In the genomic region with DNA sequence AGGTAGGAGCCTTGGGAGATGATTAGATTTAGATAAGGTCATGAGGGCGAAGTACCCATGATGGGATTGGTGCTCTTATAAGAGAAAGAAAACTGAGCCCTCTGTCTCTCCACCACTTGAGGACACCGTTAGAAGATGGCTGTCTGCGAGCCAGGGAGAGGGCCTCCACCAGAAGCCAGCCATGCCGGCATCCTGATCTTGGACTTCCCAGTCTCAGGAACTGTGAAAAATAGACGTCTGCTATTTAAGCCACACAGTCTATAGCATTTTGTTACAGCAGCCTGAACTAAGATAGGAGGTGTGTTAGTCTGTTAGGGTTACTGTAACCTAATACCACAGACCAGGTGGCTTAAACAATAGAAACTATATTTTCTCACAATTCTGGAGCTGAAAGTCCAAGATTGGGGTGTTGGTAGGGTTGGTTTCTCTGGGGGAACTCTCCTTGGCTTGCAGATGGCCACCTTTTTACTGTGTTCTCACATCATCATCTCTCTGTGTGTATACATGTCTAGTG, we compare ENCODE assay signal across 2 cellular contexts.
TF ChIP-seq lines count a peak whose summit lies in the region.

No MANE protein-coding gene starts in this region.

TF ChIP-seq in GM23338, 12 proteins besides CTCF, POLR2A, EP300 and RAD21 (continues in another document):
- TF ChIP-seq EZH2 (IDR thresholded peaks at IDR 0.05; ENCODE audit: low read depth, unreplicated experiment) = no peak
- TF ChIP-seq CREB1 (CRISPR knock-in tag; IDR thresholded peaks at IDR 0.05; ENCODE audit: low read depth) = no peak
- TF ChIP-seq ZNF331 (CRISPR knock-in tag; IDR thresholded peaks at IDR 0.05; ENCODE audit: low read depth) = no peak
- TF ChIP-seq, protein P1, sequence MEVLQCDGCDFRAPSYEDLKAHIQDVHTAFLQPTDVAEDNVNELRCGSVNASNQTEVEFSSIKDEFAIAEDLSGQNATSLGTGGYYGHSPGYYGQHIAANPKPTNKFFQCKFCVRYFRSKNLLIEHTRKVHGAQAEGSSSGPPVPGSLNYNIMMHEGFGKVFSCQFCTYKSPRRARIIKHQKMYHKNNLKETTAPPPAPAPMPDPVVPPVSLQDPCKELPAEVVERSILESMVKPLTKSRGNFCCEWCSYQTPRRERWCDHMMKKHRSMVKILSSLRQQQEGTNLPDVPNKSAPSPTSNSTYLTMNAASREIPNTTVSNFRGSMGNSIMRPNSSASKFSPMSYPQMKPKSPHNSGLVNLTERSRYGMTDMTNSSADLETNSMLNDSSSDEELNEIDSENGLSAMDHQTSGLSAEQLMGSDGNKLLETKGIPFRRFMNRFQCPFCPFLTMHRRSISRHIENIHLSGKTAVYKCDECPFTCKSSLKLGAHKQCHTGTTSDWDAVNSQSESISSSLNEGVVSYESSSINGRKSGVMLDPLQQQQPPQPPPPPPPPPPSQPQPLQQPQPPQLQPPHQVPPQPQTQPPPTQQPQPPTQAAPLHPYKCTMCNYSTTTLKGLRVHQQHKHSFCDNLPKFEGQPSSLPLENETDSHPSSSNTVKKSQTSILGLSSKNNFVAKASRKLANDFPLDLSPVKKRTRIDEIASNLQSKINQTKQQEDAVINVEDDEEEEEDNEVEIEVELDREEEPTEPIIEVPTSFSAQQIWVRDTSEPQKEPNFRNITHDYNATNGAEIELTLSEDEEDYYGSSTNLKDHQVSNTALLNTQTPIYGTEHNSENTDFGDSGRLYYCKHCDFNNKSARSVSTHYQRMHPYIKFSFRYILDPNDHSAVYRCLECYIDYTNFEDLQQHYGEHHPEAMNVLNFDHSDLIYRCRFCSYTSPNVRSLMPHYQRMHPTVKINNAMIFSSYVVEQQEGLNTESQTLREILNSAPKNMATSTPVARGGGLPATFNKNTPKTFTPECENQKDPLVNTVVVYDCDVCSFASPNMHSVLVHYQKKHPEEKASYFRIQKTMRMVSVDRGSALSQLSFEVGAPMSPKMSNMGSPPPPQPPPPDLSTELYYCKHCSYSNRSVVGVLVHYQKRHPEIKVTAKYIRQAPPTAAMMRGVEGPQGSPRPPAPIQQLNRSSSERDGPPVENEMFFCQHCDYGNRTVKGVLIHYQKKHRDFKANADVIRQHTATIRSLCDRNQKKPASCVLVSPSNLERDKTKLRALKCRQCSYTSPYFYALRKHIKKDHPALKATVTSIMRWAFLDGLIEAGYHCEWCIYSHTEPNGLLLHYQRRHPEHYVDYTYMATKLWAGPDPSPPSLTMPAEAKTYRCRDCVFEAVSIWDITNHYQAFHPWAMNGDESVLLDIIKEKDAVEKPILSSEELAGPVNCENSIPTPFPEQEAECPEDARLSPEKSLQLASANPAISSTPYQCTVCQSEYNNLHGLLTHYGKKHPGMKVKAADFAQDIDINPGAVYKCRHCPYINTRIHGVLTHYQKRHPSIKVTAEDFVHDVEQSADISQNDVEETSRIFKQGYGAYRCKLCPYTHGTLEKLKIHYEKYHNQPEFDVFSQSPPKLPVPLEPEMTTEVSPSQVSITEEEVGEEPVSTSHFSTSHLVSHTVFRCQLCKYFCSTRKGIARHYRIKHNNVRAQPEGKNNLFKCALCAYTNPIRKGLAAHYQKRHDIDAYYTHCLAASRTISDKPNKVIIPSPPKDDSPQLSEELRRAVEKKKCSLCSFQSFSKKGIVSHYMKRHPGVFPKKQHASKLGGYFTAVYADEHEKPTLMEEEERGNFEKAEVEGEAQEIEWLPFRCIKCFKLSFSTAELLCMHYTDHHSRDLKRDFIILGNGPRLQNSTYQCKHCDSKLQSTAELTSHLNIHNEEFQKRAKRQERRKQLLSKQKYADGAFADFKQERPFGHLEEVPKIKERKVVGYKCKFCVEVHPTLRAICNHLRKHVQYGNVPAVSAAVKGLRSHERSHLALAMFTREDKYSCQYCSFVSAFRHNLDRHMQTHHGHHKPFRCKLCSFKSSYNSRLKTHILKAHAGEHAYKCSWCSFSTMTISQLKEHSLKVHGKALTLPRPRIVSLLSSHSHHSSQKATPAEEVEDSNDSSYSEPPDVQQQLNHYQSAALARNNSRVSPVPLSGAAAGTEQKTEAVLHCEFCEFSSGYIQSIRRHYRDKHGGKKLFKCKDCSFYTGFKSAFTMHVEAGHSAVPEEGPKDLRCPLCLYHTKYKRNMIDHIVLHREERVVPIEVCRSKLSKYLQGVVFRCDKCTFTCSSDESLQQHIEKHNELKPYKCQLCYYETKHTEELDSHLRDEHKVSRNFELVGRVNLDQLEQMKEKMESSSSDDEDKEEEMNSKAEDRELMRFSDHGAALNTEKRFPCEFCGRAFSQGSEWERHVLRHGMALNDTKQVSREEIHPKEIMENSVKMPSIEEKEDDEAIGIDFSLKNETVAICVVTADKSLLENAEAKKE (CRISPR knock-in tag; IDR thresholded peaks at IDR 0.05) = no peak
- TF ChIP-seq EZH2phosphoT487 (IDR thresholded peaks at IDR 0.05; ENCODE audit: unreplicated experiment) = no peak
- TF ChIP-seq STAT1 (IDR thresholded peaks at IDR 0.05; ENCODE audit: unreplicated experiment) = no peak
- no peak for TF ChIP-seq ZNF114 (CRISPR knock-in tag; IDR thresholded peaks at IDR 0.05)
- TF ChIP-seq, protein P2, sequence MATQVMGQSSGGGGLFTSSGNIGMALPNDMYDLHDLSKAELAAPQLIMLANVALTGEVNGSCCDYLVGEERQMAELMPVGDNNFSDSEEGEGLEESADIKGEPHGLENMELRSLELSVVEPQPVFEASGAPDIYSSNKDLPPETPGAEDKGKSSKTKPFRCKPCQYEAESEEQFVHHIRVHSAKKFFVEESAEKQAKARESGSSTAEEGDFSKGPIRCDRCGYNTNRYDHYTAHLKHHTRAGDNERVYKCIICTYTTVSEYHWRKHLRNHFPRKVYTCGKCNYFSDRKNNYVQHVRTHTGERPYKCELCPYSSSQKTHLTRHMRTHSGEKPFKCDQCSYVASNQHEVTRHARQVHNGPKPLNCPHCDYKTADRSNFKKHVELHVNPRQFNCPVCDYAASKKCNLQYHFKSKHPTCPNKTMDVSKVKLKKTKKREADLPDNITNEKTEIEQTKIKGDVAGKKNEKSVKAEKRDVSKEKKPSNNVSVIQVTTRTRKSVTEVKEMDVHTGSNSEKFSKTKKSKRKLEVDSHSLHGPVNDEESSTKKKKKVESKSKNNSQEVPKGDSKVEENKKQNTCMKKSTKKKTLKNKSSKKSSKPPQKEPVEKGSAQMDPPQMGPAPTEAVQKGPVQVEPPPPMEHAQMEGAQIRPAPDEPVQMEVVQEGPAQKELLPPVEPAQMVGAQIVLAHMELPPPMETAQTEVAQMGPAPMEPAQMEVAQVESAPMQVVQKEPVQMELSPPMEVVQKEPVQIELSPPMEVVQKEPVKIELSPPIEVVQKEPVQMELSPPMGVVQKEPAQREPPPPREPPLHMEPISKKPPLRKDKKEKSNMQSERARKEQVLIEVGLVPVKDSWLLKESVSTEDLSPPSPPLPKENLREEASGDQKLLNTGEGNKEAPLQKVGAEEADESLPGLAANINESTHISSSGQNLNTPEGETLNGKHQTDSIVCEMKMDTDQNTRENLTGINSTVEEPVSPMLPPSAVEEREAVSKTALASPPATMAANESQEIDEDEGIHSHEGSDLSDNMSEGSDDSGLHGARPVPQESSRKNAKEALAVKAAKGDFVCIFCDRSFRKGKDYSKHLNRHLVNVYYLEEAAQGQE (IDR thresholded peaks at IDR 0.05; ENCODE audit: unreplicated experiment) = no peak
- no peak for TF ChIP-seq POLR2AphosphoS5 (IDR thresholded peaks at IDR 0.05; ENCODE audit: low read depth)

TF ChIP-seq in endothelial cell of umbilical vein, 7 proteins besides CTCF, POLR2A, EP300 and RAD21:
- no peak for TF ChIP-seq EZH2 (IDR thresholded peaks at IDR 0.05; ENCODE audit: borderline replicate concordance, low read depth, low read length, severe bottlenecking)
- TF ChIP-seq GATA2 (IDR thresholded peaks at IDR 0.05; ENCODE audit: insufficient read depth, insufficient read length, low read depth, low read length) = no peak
- TF ChIP-seq, protein P3, sequence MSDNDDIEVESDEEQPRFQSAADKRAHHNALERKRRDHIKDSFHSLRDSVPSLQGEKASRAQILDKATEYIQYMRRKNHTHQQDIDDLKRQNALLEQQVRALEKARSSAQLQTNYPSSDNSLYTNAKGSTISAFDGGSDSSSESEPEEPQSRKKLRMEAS (IDR thresholded peaks at IDR 0.05; ENCODE audit: insufficient read depth, insufficient read length) = no peak
- TF ChIP-seq FOS (IDR thresholded peaks at IDR 0.05; ENCODE audit: borderline replicate concordance, insufficient read depth, low read length) = no peak
- no peak for TF ChIP-seq MYC (IDR thresholded peaks at IDR 0.05; ENCODE audit: low read depth, low read length)
- TF ChIP-seq JUN (IDR thresholded peaks at IDR 0.05; ENCODE audit: borderline replicate concordance, insufficient read depth, insufficient read length, low read depth) = no peak
- no peak for TF ChIP-seq POLR2AphosphoS5 (IDR thresholded peaks at IDR 0.05; ENCODE audit: insufficient read depth, low read depth, low read length)
